1 cellular context compared by ENCODE assay signal in the genomic region with DNA sequence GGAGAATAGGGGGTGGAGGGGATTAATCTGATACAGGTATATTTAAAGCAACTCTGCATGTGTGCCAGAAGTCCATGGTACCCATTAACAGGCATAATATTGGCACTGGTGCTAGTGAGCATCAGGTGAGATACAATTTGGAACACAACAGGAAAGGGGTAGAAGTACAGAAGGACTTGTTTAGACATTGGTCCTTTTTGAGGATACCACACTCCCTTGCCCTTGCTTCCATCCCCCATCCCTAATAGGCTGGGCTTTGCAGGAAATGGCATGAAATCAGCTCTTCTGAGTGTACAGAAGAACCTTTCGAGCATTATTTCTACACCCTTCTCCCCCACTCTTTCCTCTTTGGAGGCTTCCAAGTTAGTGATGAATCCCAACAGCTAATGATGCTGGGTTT.
TF ChIP-seq lines count a peak whose summit lies in the region.

No MANE protein-coding gene starts in this region.

TF ChIP-seq in K562, 482 proteins besides CTCF, POLR2A, EP300 and RAD21:
- TF ChIP-seq RBFOX2 (IDR thresholded peaks at IDR 0.05; ENCODE audit: low read depth, low read length) (0 out of 2 replicates have a peak, but pooled peaks have one; percentile 20), NFIX (CRISPR knock-in tag; IDR thresholded peaks at IDR 0.05; ENCODE audit: low read depth) (no peak), POLR2AphosphoS5 (IDR thresholded peaks at IDR 0.05; ENCODE audit: control insufficient read depth, insufficient read depth, low read depth, low read length) (peak; percentile 41)
- TF ChIP-seq, protein P1, sequence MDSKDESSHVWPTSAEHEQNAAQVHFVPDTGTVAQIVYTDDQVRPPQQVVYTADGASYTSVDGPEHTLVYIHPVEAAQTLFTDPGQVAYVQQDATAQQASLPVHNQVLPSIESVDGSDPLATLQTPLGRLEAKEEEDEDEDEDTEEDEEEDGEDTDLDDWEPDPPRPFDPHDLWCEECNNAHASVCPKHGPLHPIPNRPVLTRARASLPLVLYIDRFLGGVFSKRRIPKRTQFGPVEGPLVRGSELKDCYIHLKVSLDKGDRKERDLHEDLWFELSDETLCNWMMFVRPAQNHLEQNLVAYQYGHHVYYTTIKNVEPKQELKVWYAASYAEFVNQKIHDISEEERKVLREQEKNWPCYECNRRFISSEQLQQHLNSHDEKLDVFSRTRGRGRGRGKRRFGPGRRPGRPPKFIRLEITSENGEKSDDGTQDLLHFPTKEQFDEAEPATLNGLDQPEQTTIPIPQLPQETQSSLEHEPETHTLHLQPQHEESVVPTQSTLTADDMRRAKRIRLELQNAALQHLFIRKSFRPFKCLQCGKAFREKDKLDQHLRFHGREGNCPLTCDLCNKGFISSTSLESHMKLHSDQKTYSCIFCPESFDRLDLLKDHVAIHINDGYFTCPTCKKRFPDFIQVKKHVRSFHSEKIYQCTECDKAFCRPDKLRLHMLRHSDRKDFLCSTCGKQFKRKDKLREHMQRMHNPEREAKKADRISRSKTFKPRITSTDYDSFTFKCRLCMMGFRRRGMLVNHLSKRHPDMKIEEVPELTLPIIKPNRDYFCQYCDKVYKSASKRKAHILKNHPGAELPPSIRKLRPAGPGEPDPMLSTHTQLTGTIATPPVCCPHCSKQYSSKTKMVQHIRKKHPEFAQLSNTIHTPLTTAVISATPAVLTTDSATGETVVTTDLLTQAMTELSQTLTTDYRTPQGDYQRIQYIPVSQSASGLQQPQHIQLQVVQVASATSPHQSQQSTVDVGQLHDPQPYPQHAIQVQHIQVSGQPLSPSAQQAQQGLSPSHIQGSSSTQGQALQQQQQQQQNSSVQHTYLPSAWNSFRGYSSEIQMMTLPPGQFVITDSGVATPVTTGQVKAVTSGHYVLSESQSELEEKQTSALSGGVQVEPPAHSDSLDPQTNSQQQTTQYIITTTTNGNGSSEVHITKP (IDR thresholded peaks at IDR 0.05; ENCODE audit: partially characterized antibody): peak; percentile 85
TF ChIP-seq in K562: peak in this region for 3.
